1 cellular context compared by ENCODE assay signal in genomic region chr14:54818201-54819133, GRCh38.
TF ChIP-seq lines count a peak whose summit lies in the region.

No MANE protein-coding gene starts in this region.

TF ChIP-seq in GM23338, 12 proteins besides CTCF, POLR2A, EP300 and RAD21 (continued from another document):
- TF ChIP-seq ZNF462 (CRISPR knock-in tag; IDR thresholded peaks at IDR 0.05) (no peak), CREB1 (CRISPR knock-in tag; IDR thresholded peaks at IDR 0.05; ENCODE audit: low read depth) (no peak), EZH2phosphoT487 (IDR thresholded peaks at IDR 0.05; ENCODE audit: unreplicated experiment) (no peak)
